1 cellular context compared by ENCODE assay signal in genomic region chr10:129605266-129605985, GRCh38.
A peak's percentile ranks its signal among the peaks of the same experiment; 100 is the strongest.
TF ChIP-seq lines count a peak whose summit lies in the region.

No MANE protein-coding gene starts in this region.

TF ChIP-seq in GM12878, 131 proteins besides CTCF, POLR2A, EP300 and RAD21 (continued from another document):
- TF ChIP-seq GABPA (IDR thresholded peaks at IDR 0.05; ENCODE audit: low read depth) (peak; percentile 51; the same call in 1 of the 2 replicates), TBL1XR1 (IDR thresholded peaks at IDR 0.05; ENCODE audit: low read depth, low read length) (peak; percentile 57; the same call in 1 of the 2 replicates), RUNX3 (IDR thresholded peaks at IDR 0.05; ENCODE audit: low read length) (peak; percentile 64), HDAC2 (IDR thresholded peaks at IDR 0.05) (no peak), ETV6 (conservative IDR thresholded peaks at IDR 0.05 in 1 of 2, IDR thresholded peaks at IDR 0.05 in 1 of 2; ENCODE audit: borderline replicate concordance in 1 of 2, low read depth in 1 of 2) (peak in 1 of 2 experiments; percentile 28; a peak in 1 of 4 replicates), IRF4 (IDR thresholded peaks at IDR 0.05; ENCODE audit: low read depth, low read length) (peak; percentile 50; the same call in 1 of the 2 replicates), CEBPB (IDR thresholded peaks at IDR 0.05; ENCODE audit: borderline replicate concordance in 1 of 2, low read depth in 2 of 2, low read length in 2 of 2) (0 out of 4 replicates have a peak, but pooled peaks of 1 of the 2 experiments have one; percentile 47)
- TF ChIP-seq, protein P1, sequence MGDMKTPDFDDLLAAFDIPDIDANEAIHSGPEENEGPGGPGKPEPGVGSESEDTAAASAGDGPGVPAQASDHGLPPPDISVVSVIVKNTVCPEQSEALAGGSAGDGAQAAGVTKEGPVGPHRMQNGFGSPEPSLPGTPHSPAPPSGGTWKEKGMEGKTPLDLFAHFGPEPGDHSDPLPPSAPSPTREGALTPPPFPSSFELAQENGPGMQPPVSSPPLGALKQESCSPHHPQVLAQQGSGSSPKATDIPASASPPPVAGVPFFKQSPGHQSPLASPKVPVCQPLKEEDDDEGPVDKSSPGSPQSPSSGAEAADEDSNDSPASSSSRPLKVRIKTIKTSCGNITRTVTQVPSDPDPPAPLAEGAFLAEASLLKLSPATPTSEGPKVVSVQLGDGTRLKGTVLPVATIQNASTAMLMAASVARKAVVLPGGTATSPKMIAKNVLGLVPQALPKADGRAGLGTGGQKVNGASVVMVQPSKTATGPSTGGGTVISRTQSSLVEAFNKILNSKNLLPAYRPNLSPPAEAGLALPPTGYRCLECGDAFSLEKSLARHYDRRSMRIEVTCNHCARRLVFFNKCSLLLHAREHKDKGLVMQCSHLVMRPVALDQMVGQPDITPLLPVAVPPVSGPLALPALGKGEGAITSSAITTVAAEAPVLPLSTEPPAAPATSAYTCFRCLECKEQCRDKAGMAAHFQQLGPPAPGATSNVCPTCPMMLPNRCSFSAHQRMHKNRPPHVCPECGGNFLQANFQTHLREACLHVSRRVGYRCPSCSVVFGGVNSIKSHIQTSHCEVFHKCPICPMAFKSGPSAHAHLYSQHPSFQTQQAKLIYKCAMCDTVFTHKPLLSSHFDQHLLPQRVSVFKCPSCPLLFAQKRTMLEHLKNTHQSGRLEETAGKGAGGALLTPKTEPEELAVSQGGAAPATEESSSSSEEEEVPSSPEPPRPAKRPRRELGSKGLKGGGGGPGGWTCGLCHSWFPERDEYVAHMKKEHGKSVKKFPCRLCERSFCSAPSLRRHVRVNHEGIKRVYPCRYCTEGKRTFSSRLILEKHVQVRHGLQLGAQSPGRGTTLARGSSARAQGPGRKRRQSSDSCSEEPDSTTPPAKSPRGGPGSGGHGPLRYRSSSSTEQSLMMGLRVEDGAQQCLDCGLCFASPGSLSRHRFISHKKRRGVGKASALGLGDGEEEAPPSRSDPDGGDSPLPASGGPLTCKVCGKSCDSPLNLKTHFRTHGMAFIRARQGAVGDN (IDR thresholded peaks at IDR 0.05), result peak; percentile 14; the same call in 1 of the 2 replicates
- TF ChIP-seq, protein P2, sequence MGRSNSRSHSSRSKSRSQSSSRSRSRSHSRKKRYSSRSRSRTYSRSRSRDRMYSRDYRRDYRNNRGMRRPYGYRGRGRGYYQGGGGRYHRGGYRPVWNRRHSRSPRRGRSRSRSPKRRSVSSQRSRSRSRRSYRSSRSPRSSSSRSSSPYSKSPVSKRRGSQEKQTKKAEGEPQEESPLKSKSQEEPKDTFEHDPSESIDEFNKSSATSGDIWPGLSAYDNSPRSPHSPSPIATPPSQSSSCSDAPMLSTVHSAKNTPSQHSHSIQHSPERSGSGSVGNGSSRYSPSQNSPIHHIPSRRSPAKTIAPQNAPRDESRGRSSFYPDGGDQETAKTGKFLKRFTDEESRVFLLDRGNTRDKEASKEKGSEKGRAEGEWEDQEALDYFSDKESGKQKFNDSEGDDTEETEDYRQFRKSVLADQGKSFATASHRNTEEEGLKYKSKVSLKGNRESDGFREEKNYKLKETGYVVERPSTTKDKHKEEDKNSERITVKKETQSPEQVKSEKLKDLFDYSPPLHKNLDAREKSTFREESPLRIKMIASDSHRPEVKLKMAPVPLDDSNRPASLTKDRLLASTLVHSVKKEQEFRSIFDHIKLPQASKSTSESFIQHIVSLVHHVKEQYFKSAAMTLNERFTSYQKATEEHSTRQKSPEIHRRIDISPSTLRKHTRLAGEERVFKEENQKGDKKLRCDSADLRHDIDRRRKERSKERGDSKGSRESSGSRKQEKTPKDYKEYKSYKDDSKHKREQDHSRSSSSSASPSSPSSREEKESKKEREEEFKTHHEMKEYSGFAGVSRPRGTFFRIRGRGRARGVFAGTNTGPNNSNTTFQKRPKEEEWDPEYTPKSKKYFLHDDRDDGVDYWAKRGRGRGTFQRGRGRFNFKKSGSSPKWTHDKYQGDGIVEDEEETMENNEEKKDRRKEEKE (IDR thresholded peaks at IDR 0.05), result no peak
TF ChIP-seq in GM12878: peak in this region for 17.
